8 cellular contexts compared by ENCODE assay signal in the genomic region with DNA sequence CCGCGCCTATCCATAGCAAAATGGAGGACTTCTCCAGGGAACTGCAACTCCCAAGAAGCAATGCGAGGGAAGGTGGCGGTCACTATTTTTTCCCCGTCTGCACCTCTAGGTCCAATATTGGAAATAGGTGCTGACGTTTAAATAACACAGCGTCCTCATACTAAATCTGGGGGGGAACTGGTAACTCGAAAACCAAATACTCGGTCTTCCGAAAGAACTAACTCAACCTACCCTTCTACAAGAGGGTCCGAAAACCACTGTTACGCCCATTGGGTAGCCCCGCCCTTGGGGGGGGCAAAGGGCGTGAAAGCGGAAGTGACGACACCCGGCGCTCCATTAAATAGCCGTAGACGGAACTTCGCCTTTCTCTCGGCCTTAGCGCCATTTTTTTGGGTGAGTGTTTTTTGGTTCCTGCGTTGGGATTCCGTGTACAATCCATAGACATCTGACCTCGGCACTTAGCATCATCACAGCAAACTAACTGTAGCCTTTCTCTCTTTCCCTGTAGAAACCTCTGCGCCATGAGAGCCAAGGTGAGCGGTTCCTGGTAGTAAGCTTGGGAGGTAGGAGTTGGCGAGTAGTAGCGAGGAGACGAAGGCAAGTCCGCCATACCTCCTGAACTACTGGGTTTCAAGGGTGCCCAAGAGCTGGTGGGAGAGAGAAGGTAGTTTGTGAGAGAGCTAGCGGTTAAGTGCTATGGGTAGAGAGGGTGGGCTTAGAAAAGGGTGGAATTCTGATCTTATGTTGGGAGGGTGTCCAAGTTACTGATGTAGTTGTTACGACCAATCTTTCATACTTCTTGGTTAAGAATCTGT. TPM values are rescaled to one million over a fixed set of nuclear protein-coding genes. Genes with fewer than 3 reads are reported as not detected.
DNase-seq lines count a peak whose midpoint lies in the region; TF ChIP-seq lines count a peak whose summit lies in the region.

TSS of gene RPL41 (plus strand) at position 367 of the 815 bp plus-strand sequence.

- H3K27ac Mint-ChIP-seq in activated naive CD4-positive, alpha-beta T cell treated with anti-CD3 and anti-CD28 coated beads for 36 hours = peak within 1 kb of the TSS; percentile 99

- H3K27ac ChIP-seq in HEK293 (ENCODE audit: extremely low read depth, low read depth, low read length) (peak within 1 kb of the TSS; percentile 99), SK-N-MC (peak within 1 kb of the TSS; percentile 98)

- no peak for TF ChIP-seq CTCF in HEK293 (tag by site-specific recombination; IDR thresholded peaks at IDR 0.05)

- H3K4me1 ChIP-seq in ES-I3 (ENCODE audit: insufficient read depth, low read length) = peaks cover 7% of the 10 kb centered on the region; the same call in 1 of the 2 replicates
- peaks cover 5% of the 10 kb centered on the region for H3K4me1 ChIP-seq in HEK293 (ENCODE audit: control insufficient read depth, insufficient read depth, low read length)

- CTCF ChIA-PET in HEK293 (lab: Yijun Ruan, JAX) = interaction anchor here (0.6 to 5.0 kb wide), 11 partner anchors 9 to 598 kb away, joined by 3 to 86 read pairs (median 4); partner anchors contain the start of genes ESYT1, PA2G4 and SMARCC2
- CTCF ChIA-PET in activated naive CD4-positive, alpha-beta T cell treated with anti-CD3 and anti-CD28 coated beads for 36 hours (lab: Charles Lee) = interaction anchor here (0.6 to 3.7 kb wide), 6 partner anchors 10 to 379 kb away, joined by 3 to 30 read pairs (median 5); partner anchors contain the start of gene RNF41

- peaks cover 23% of the 10 kb centered on the region for H3K4me1 Mint-ChIP-seq in activated naive CD4-positive, alpha-beta T cell treated with anti-CD3 and anti-CD28 coated beads for 36 hours (ENCODE audit: low read depth)

- H3K36me3 Mint-ChIP-seq in activated naive CD4-positive, alpha-beta T cell treated with anti-CD3 and anti-CD28 coated beads for 36 hours (ENCODE audit: low read depth) = peaks cover 41% of the 10 kb centered on the region

- no peaks in the 10 kb centered on the region for H3K27me3 Mint-ChIP-seq in activated naive CD4-positive, alpha-beta T cell treated with anti-CD3 and anti-CD28 coated beads for 36 hours (ENCODE audit: low read depth)

- peak within 1 kb of the TSS; percentile 97 for H3K4me3 Mint-ChIP-seq in activated naive CD4-positive, alpha-beta T cell treated with anti-CD3 and anti-CD28 coated beads for 36 hours

- peaks cover 5% of the 10 kb centered on the region; the same call in 1 of the 2 replicates for H3K36me3 ChIP-seq in ES-I3 (ENCODE audit: insufficient read depth, low read length)
- peaks cover 9 to 58% of the 10 kb centered on the region in 2 experiments; a peak in 2 of 3 replicates for H3K36me3 ChIP-seq in HEK293 (ENCODE audit: control insufficient read depth in 2 of 2, insufficient read depth in 1 of 2, low read length in 2 of 2)
- H3K36me3 ChIP-seq in SK-N-MC (ENCODE audit: insufficient read depth, low read length) = peaks cover 54% of the 10 kb centered on the region

- POLR2A ChIA-PET in HEK293 (lab: Yijun Ruan, JAX) = interaction anchor here (0.6 to 6.1 kb wide), 16 partner anchors 9 to 378 kb away, joined by 3 to 165 read pairs (median 12); partner anchors contain the start of genes CNPY2, ERBB3, ESYT1 and PA2G4

- DNase-seq in NCI-H1048 (lab: John Stamatoyannopoulos, UW) (peak; percentile 81), SK-N-MC (ENCODE audit: low read depth, low spot score) (peak; percentile 81), germinal center (ENCODE audit: low spot score) (peak; percentile 86), nucleus accumbens (lab: John Stamatoyannopoulos, UW) (peak; percentile 30 to 96 (median 88)), superior temporal gyrus (ENCODE audit: extremely low spot score) (peak; percentile 100)
- DNase-seq in activated naive CD4-positive, alpha-beta T cell treated with anti-CD3 and anti-CD28 coated beads for 36 hours = peak; percentile 96

- H3K9ac ChIP-seq in ES-I3 (ENCODE audit: low read depth, low read length) (peak within 1 kb of the TSS; percentile 92), SK-N-MC (ENCODE audit: insufficient read length) (peak within 1 kb of the TSS; percentile 96)

- H3K9me3 Mint-ChIP-seq in activated naive CD4-positive, alpha-beta T cell treated with anti-CD3 and anti-CD28 coated beads for 36 hours = no peaks in the 10 kb centered on the region

- intact Hi-C loops in activated naive CD4-positive, alpha-beta T cell treated with anti-CD3 and anti-CD28 coated beads for 36 hours (cut with micrococcal nuclease) = loop anchor here (1.0 to 10.0 kb wide), 7 partner anchors 12 to 1132 kb away; partner anchors contain the start of genes BLOC1S1, PA2G4, RPS26 and TESPA1

- H3K4me3 ChIP-seq in HEK293 (ENCODE audit: low read depth, low read length) (peak within 1 kb of the TSS; percentile 69), SK-N-MC (peak within 1 kb of the TSS; percentile 93)

- H3K9me3 ChIP-seq in ES-I3 (ENCODE audit: control insufficient read depth, insufficient read depth, low read length) = no peaks in the 10 kb centered on the region
- H3K9me3 ChIP-seq in HEK293 (ENCODE audit: control insufficient read depth, insufficient read depth, low read depth, low read length) = no peaks in the 10 kb centered on the region
- H3K9me3 ChIP-seq in SK-N-MC (ENCODE audit: low read depth, low read length) = no peaks in the 10 kb centered on the region

TF ChIP-seq in HEK293, 187 proteins besides CTCF, POLR2A, EP300 and RAD21 (continues in another document):
- TF ChIP-seq ZNF10 (tag by site-specific recombination; IDR thresholded peaks at IDR 0.05) = 0 out of 2 replicates have a peak, but pooled peaks have one; percentile 49
- TF ChIP-seq ZXDB (tag by site-specific recombination; IDR thresholded peaks at IDR 0.05) = peak; percentile 86
- peak; percentile 98 for TF ChIP-seq SP3 (tag by site-specific recombination; IDR thresholded peaks at IDR 0.05)
- peak; percentile 63 for TF ChIP-seq ZFP69B (tag by site-specific recombination; IDR thresholded peaks at IDR 0.05)
- TF ChIP-seq, protein P1, sequence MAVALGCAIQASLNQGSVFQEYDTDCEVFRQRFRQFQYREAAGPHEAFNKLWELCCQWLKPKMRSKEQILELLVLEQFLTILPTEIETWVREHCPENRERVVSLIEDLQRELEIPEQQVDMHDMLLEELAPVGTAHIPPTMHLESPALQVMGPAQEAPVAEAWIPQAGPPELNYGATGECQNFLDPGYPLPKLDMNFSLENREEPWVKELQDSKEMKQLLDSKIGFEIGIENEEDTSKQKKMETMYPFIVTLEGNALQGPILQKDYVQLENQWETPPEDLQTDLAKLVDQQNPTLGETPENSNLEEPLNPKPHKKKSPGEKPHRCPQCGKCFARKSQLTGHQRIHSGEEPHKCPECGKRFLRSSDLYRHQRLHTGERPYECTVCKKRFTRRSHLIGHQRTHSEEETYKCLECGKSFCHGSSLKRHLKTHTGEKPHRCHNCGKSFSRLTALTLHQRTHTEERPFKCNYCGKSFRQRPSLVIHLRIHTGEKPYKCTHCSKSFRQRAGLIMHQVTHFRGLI (tag by site-specific recombination; IDR thresholded peaks at IDR 0.05) = no peak
- TF ChIP-seq ZNF19 (tag by site-specific recombination; IDR thresholded peaks at IDR 0.05; ENCODE audit: low read depth) = 0 out of 2 replicates have a peak, but pooled peaks have one; percentile 41
- TF ChIP-seq KLF7 (tag by site-specific recombination; IDR thresholded peaks at IDR 0.05; ENCODE audit: borderline replicate concordance) = peak; percentile 71; the same call in 1 of the 2 replicates
- no peak for TF ChIP-seq ZNF747 (tag by site-specific recombination; IDR thresholded peaks at IDR 0.05)
- peak; percentile 99 for TF ChIP-seq PRDM4 (tag by site-specific recombination; IDR thresholded peaks at IDR 0.05)
- TF ChIP-seq ZBTB20 (tag by site-specific recombination; IDR thresholded peaks at IDR 0.05) = peak; percentile 68; the same call in 1 of the 2 replicates
- TF ChIP-seq, protein P2, sequence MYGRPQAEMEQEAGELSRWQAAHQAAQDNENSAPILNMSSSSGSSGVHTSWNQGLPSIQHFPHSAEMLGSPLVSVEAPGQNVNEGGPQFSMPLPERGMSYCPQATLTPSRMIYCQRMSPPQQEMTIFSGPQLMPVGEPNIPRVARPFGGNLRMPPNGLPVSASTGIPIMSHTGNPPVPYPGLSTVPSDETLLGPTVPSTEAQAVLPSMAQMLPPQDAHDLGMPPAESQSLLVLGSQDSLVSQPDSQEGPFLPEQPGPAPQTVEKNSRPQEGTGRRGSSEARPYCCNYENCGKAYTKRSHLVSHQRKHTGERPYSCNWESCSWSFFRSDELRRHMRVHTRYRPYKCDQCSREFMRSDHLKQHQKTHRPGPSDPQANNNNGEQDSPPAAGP (tag by site-specific recombination; IDR thresholded peaks at IDR 0.05) = peak; percentile 97
- no peak for TF ChIP-seq HOXD13 (CRISPR knock-in tag; IDR thresholded peaks at IDR 0.05; ENCODE audit: borderline replicate concordance)

RNA-seq across cellular contexts. Expression of gene RPL41, which starts in this region (rescaled TPM):
- 1,000 to 10,000 TPM; 5,971 to 6,299 TPM for total RNA-seq in activated naive CD4-positive, alpha-beta T cell treated with anti-CD3 and anti-CD28 coated beads for 36 hours

Comparison
In these comparisons a context has a peak if more than half of its experiments do, and no peak if none do; other contexts are left out.
1. Peak in every context shown above with its lines: DNase-seq, H3K4me3 ChIP-seq and H3K27ac ChIP-seq.